ENCODE assay signal across 20 cellular contexts in the genomic region with DNA sequence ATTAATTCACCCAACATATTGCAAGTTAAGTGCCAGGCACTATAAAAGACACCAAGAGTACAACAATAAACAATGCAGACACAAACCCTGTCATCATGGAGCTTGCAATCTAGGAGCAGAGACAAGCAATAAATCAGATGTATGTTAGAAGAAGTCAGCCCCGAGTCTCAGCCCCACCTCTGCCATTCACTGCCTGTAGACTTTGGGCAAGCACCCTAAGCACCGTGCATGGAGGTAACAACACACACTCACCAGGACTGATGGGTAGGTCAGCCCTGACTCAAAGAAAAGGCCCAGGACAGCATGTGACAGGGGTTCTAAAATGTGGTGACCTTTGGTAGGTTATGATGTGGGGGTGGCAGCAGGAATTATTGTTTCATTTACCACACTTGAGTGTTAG. TPM values are rescaled to one million over a fixed set of nuclear protein-coding genes. Genes with fewer than 3 reads are reported as not detected.
DNase-seq lines count a peak whose midpoint lies in the region; ATAC-seq, FAIRE-seq and TF ChIP-seq lines count a peak whose summit lies in the region.
"Had no signal": no experiment of that assay in that cellular context is flagged by ENCODE, and none has a peak within 500 bp of the region (broad histone marks: within the 10 kb centered on the region; RNA-seq: fewer than 3 reads in every experiment).

No MANE protein-coding gene starts in this region.

- no peaks in the 10 kb centered on the region for H3K27me3 Mint-ChIP-seq in type B pancreatic cell

- CTCF ChIA-PET in A549 (lab: Yijun Ruan, JAX) (interaction anchor here (1.0 to 3.6 kb wide), 3 partner anchors 15 to 240 kb away, joined by 3 to 18 read pairs (median 4); no protein-coding TSS in a partner anchor), RWPE1 (lab: Yijun Ruan, JAX) (interaction anchor here (1.3 kb wide), 1 partner anchor 57 kb away, joined by 3 read pairs; no protein-coding TSS in a partner anchor)

- POLR2A ChIA-PET in A549 (lab: Yijun Ruan, JAX): no interaction called here
- POLR2A ChIA-PET in RWPE1 (lab: Yijun Ruan, JAX; ENCODE audit: low non-redundant PET): no interaction called here

- FAIRE-seq in A549 (lab: Jason Lieb, UNC): no peak
- FAIRE-seq in pancreas (lab: Jason Lieb, UNC): no peak
- FAIRE-seq: A204.1, D721Med, G401.6, GM12891 had no signal

- no peaks in the 10 kb centered on the region for H3K27me3 ChIP-seq in esophagus muscularis mucosa
- H3K27me3 ChIP-seq in pancreas: no peaks in the 10 kb centered on the region

- DNase-seq in A549 (ENCODE audit: low read depth in 1 of 2, low spot score in 1 of 2) (no peak), RWPE1 (ENCODE audit: low spot score) (no peak), esophagus muscularis mucosa (ENCODE audit: extremely low spot score) (peak; percentile 72), type B pancreatic cell (ENCODE audit: extremely low spot score, unreplicated experiment) (peak; percentile 20), pancreas (no peak)
- DNase-seq: AML-193; Caco-2; CD4-positive, alpha-beta T cell; GM23248 had no signal

- no peak overlapping the region for H3K27ac Mint-ChIP-seq in type B pancreatic cell
- H3K27ac Mint-ChIP-seq: CD4-positive, alpha-beta T cell had no signal

- TF ChIP-seq CTCF in A549 (IDR thresholded peaks at IDR 0.05) (no peak), RWPE1 (conservative IDR thresholded peaks at IDR 0.05; ENCODE audit: low read depth) (no peak), esophagus muscularis mucosa (IDR thresholded peaks at IDR 0.05) (no peak), type B pancreatic cell (conservative IDR thresholded peaks at IDR 0.05) (no peak), pancreas (IDR thresholded peaks at IDR 0.05) (no peak)

- H3K9me3 Mint-ChIP-seq in type B pancreatic cell: peaks cover 7% of the 10 kb centered on the region
- H3K9me3 Mint-ChIP-seq: CD4-positive, alpha-beta T cell had no signal

- H3K4me2 ChIP-seq in A549: no peak overlapping the region

- WGBS in A549 (ENCODE audit: missing lambda C conversion rate): 81% methylated on average over 2 of the region's 2 CpGs
- 90% methylated on average over 2 of the region's 2 CpGs for WGBS in esophagus muscularis mucosa
- WGBS in pancreas, 2 donors: 86 to 93% methylated on average over 2 of the region's 2 CpGs

- no peak for TF ChIP-seq EP300 in A549 (IDR thresholded peaks at IDR 0.05)
- no peak for TF ChIP-seq EP300 in esophagus muscularis mucosa (IDR thresholded peaks at IDR 0.05)

- no peaks in the 10 kb centered on the region for H3K36me3 ChIP-seq in esophagus muscularis mucosa
- no peaks in the 10 kb centered on the region for H3K36me3 ChIP-seq in pancreas
- H3K36me3 ChIP-seq: HAP-1 had no signal

- H3K4me1 ChIP-seq in A549: peaks cover 15% of the 10 kb centered on the region
- peaks cover 0 to 6% (median 0%) of the 10 kb centered on the region in 4 donors for H3K4me1 ChIP-seq in esophagus muscularis mucosa
- H3K4me1 ChIP-seq in pancreas: no peaks in the 10 kb centered on the region
- H3K4me1 ChIP-seq: Caco-2, HAP-1 had no signal

- H3K4me1 Mint-ChIP-seq in type B pancreatic cell (ENCODE audit: unreplicated experiment): no peaks in the 10 kb centered on the region

- no peak for TF ChIP-seq POLR2A in A549 (IDR thresholded peaks at IDR 0.05; ENCODE audit: low read length)
- no peak for TF ChIP-seq POLR2A in esophagus muscularis mucosa (IDR thresholded peaks at IDR 0.05; ENCODE audit: low read depth)

- ATAC-seq in A549 (no peak), pancreas (no peak), HG02852 (IDR thresholded peaks at IDR 0.05; ENCODE audit: unreplicated experiment) (no peak)

- TF ChIP-seq RAD21 in A549 (conservative IDR thresholded peaks at IDR 0.05 in 1 of 2, IDR thresholded peaks at IDR 0.05 in 1 of 2): no peak

- H3K9me3 ChIP-seq in A549 (no peaks in the 10 kb centered on the region), esophagus muscularis mucosa (no peaks in the 10 kb centered on the region), pancreas (no peaks in the 10 kb centered on the region)
- H3K9me3 ChIP-seq: HAP-1 had no signal

- intact Hi-C loops in esophagus muscularis mucosa (cut with DNase I): no loop called here
- intact Hi-C loops in pancreas (cut with DNase I): no loop called here

- H3K27ac ChIP-seq in A549 (peak overlapping the region; percentile 32 to 54; a peak in 2 of 6 replicates), RWPE1 (peak overlapping the region; percentile 83), esophagus muscularis mucosa (replicated peaks in 1 of 4) (no peak overlapping the region), pancreas (no peak overlapping the region)
- H3K27ac ChIP-seq: C4-2B, HL-60 had no signal

- H3K4me3 Mint-ChIP-seq in type B pancreatic cell: no peak overlapping the region
- H3K4me3 Mint-ChIP-seq: CD4-positive, alpha-beta T cell had no signal

- no peak overlapping the region for H3K4me3 ChIP-seq in A549
- no peak overlapping the region for H3K4me3 ChIP-seq in esophagus muscularis mucosa
- H3K4me3 ChIP-seq in pancreas: no peak overlapping the region
- H3K4me3 ChIP-seq: GM23248, HAP-1 had no signal

- no peaks in the 10 kb centered on the region for H3K36me3 Mint-ChIP-seq in type B pancreatic cell

TF ChIP-seq in A549, 52 proteins besides CTCF, POLR2A, EP300 and RAD21:
- no peak for TF ChIP-seq HEYL (CRISPR knock-in tag; IDR thresholded peaks at IDR 0.05)
- no peak for TF ChIP-seq SMC3 (IDR thresholded peaks at IDR 0.05)
- no peak for TF ChIP-seq FOSB (CRISPR knock-in tag; IDR thresholded peaks at IDR 0.05)
- TF ChIP-seq TFCP2L1 (CRISPR knock-in tag; IDR thresholded peaks at IDR 0.05): no peak

RNA-seq across cellular contexts. Expression of a gene that starts 49.3 kb away (rescaled TPM):
- polyA plus RNA-seq in A549 (2011; rRNA removed): 52.0 and 62.4 TPM in 2 replicates
- polyA plus RNA-seq in A549 (2012; cell fraction: cytosol; rRNA removed): 12.4 and 13.9 TPM in 2 replicates
- 9.2 and 12.8 TPM in 2 replicates for polyA plus RNA-seq in A549 (2012; cell fraction: nucleus; rRNA removed)
- 22.8 to 27.1 TPM (median 26.7 TPM) in 3 replicates for polyA plus RNA-seq in A549 (2017; fragmentation: RNase III; extraction: RNeasy Plus Mini Kit Qiagen cat#74134 plus additional on column Dnase treatment)
- 18.2 and 25.2 TPM in 2 replicates for polyA minus RNA-seq in A549 (2011; rRNA and poly(A)+ RNA removed)
- 100 to 1,000 TPM in 1 of 4 donors, 10 to 100 TPM in 3; 51.4 to 101 (median 62.1) TPM for total RNA-seq in esophagus muscularis mucosa
- 38.2 and 55.1 TPM in 2 replicates for total RNA-seq in type B pancreatic cell (ENCODE audit: low replicate concordance)
- 10 to 100 TPM; 18.5 to 31.6 (median 21.1) TPM for total RNA-seq in pancreas
- polyA plus RNA-seq in pancreas: 10 to 100 TPM in 1 of 2 donors, 1 to 10 TPM in 1; 8.8 to 17.4 TPM

RNA-seq across cellular contexts. Expression of a gene that starts 54.1 kb away (rescaled TPM):
- 1.3 and 2.1 TPM in 2 replicates for polyA plus RNA-seq in A549 (2011; rRNA removed)
- 0.48 and 0.50 TPM in 2 replicates for polyA plus RNA-seq in A549 (2012; cell fraction: cytosol; rRNA removed)
- polyA plus RNA-seq in A549 (2012; cell fraction: nucleus; rRNA removed): 0.44 and 1.4 TPM in 2 replicates
- 0.32 to 0.69 TPM (median 0.35 TPM) in 3 replicates for polyA plus RNA-seq in A549 (2017; fragmentation: RNase III; extraction: RNeasy Plus Mini Kit Qiagen cat#74134 plus additional on column Dnase treatment)
- polyA minus RNA-seq in A549 (2011; rRNA and poly(A)+ RNA removed): 1.0 and 4.4 TPM in 2 replicates
- under 1 TPM in 1 of 4 donors, not detected in 3; 0.29 TPM for total RNA-seq in esophagus muscularis mucosa
- total RNA-seq in type B pancreatic cell (ENCODE audit: low replicate concordance): 0.29 and 0.46 TPM in 2 replicates
- under 1 TPM in 3 of 6 donors, not detected in 3; 0.14 to 0.43 (median 0.28) TPM for total RNA-seq in pancreas
- polyA plus RNA-seq in pancreas: under 1 TPM; 0.34 to 0.52 TPM
- total RNA-seq: Caco-2; CD4-positive, alpha-beta T cell; GM23248; H4; HT1080 had no signal
- polyA plus RNA-seq: BJ, GM23248 had no signal

Comparison
In these comparisons a context has a peak if more than half of its experiments do, and no peak if none do; other contexts are left out.
1. DNase-seq: peak in esophagus muscularis mucosa (single experiment) and type B pancreatic cell (single experiment); none in A549 (0 of 2), RWPE1 (single experiment) and pancreas (0 of 6).
2. H3K27ac ChIP-seq: peak in A549 (2 of 2) and RWPE1 (single experiment); none in esophagus muscularis mucosa (0 of 4) and pancreas (0 of 4).